Comparison of ENCODE assay signal across 12 cellular contexts in genomic region chr2:53751728-53752127, GRCh38. TPM values are rescaled to one million over a fixed set of nuclear protein-coding genes. Genes with fewer than 3 reads are reported as not detected.
DNase-seq lines count a peak whose midpoint lies in the region; ATAC-seq lines count a peak whose summit lies in the region.
"Had no signal": no experiment of that assay in that cellular context is flagged by ENCODE, and none has a peak within 500 bp of the region (broad histone marks: within the 10 kb centered on the region; RNA-seq: fewer than 3 reads in every experiment).

No MANE protein-coding gene starts in this region.

- peak overlapping the region; percentile 72 for H3K27ac Mint-ChIP-seq in activated naive CD8-positive, alpha-beta T cell

- peak overlapping the region; percentile 20 for H3K4me3 Mint-ChIP-seq in activated naive CD8-positive, alpha-beta T cell
- H3K4me3 Mint-ChIP-seq: neural crest cell had no signal

- intact Hi-C loops in Right ventricle myocardium inferior (cut with DNase I): no loop called here
- intact Hi-C loops in left colon (cut with DNase I, micrococcal nuclease): no loop called here

- no peaks in the 10 kb centered on the region for H3K27me3 Mint-ChIP-seq in activated naive CD8-positive, alpha-beta T cell

- H3K9me3 Mint-ChIP-seq in activated naive CD8-positive, alpha-beta T cell (ENCODE audit: low read depth): no peaks in the 10 kb centered on the region
- H3K9me3 Mint-ChIP-seq: neural crest cell had no signal

- ATAC-seq in GM19455 (IDR thresholded peaks at IDR 0.05; ENCODE audit: unreplicated experiment) (peak; percentile 88), HG03095 (IDR thresholded peaks at IDR 0.05; ENCODE audit: unreplicated experiment) (peak; percentile 94), Right ventricle myocardium inferior (no peak), left colon (no peak)

- peaks cover 14% of the 10 kb centered on the region for H3K4me1 Mint-ChIP-seq in activated naive CD8-positive, alpha-beta T cell (ENCODE audit: low read depth)
- H3K4me1 Mint-ChIP-seq: neural crest cell had no signal

- DNase-seq in ELR (ENCODE audit: low read depth) (peak; percentile 86), Right ventricle myocardium inferior (ENCODE audit: missing footprints) (no peak), substantia nigra (lab: John Stamatoyannopoulos, UW) (no peak), left colon (no peak)
- no peak for DNase-seq in stimulated activated CD4-positive, alpha-beta T cell treated with anti-CD3 and anti-CD28 coated beads, Interleukin-4, amount 100 ng/mL, for 4 hours
- DNase-seq: Calu3; effector CD4-positive, alpha-beta T cell had no signal

- no peak overlapping the region for H3K27ac ChIP-seq in substantia nigra (ENCODE audit: low read depth, low read length, poor library complexity, severe bottlenecking)
- H3K27ac ChIP-seq: KMS-11 had no signal

- H3K36me3 Mint-ChIP-seq in activated naive CD8-positive, alpha-beta T cell: peaks cover 18% of the 10 kb centered on the region

RNA-seq across cellular contexts. Expression of gene CHAC2, which starts 15.9 kb away (rescaled TPM):
- 6.8 TPM for total RNA-seq in Right ventricle myocardium inferior
- total RNA-seq in left colon: 1 to 10 TPM; 3.7 to 4.5 TPM

RNA-seq across cellular contexts. Expression of gene ASB3, which starts 35.0 kb away (rescaled TPM):
- total RNA-seq in Right ventricle myocardium inferior (9.2 TPM), left colon (10 to 100 TPM; 11.1 to 11.3 TPM)

RNA-seq across cellular contexts. Expression of gene ERLEC1, which starts 35.1 kb away (rescaled TPM):
- total RNA-seq in Right ventricle myocardium inferior (33.9 TPM), left colon (10 to 100 TPM; 38.3 to 43.2 TPM)

Comparison
In these comparisons a context has a peak if more than half of its experiments do, and no peak if none do; other contexts are left out.
1. ATAC-seq: peak in GM19455 (single experiment) and HG03095 (single experiment); none in Right ventricle myocardium inferior (single experiment) and left colon (single experiment).